Comparison of ENCODE assay signal across 22 cellular contexts in genomic region chr4:17690898-17691297, GRCh38.
"Had no signal": no experiment of that assay in that cellular context is flagged by ENCODE, and none has a peak within 500 bp of the region (broad histone marks: within the 10 kb centered on the region; RNA-seq: fewer than 3 reads in every experiment).

No MANE protein-coding gene starts in this region.

- H3K4me1 ChIP-seq: body of pancreas, foreskin keratinocyte, thyroid gland had no signal

- H3K4me1 Mint-ChIP-seq: activated naive CD8-positive, alpha-beta T cell treated with anti-CD3 and anti-CD28 coated beads, Interleukin-2, amount 10 ng/mL, durations not matched to agents 7 days and 5 days; mesothelial cell of epicardium had no signal

- H3K27ac Mint-ChIP-seq: activated CD4-positive, alpha-beta T cell treated with anti-CD3 and anti-CD28 coated beads, Interleukin-2, amount 10 ng/mL, durations not matched to agents 24 days and 14 days; activated CD8-positive, alpha-beta T cell treated with anti-CD3 and anti-CD28 coated beads for 36 hours; activated naive CD8-positive, alpha-beta T cell treated with anti-CD3 and anti-CD28 coated beads, Interleukin-2, amount 10 ng/mL, durations not matched to agents 7 days and 5 days; activated T-helper 2 cell treated with anti-CD3 and anti-CD28 coated beads, Interferon-gamma antibody, Interleukin-2, Interleukin-4, amounts not matched to agents 10 μg/mL and 5 μg/mL and 100 μg/mL, durations not matched to agents 14 hours and 24 hours and 36 hours; effector memory CD8-positive, alpha-beta T cell; mesothelial cell of epicardium; nephron had no signal

- H3K4me3 ChIP-seq: body of pancreas, thyroid gland had no signal

- DNase-seq: activated CD4-positive, alpha-beta T cell treated with anti-CD3 and anti-CD28 coated beads, Interleukin-2, amount 10 ng/mL, durations not matched to agents 24 days and 14 days; activated CD4-positive, CD25-positive, alpha-beta regulatory T cell; activated CD8-positive, alpha-beta T cell treated with anti-CD3 and anti-CD28 coated beads for 36 hours; activated naive CD4-positive, alpha-beta T cell treated with Interleukin-2 at 50 U/mL for 16 hours; activated naive CD8-positive, alpha-beta T cell treated with anti-CD3 and anti-CD28 coated beads, Interleukin-2, amount 10 ng/mL, durations not matched to agents 7 days and 5 days; activated T-cell treated with anti-CD3 and anti-CD28 coated beads, Interleukin-2, amount 50 U/mL, for 1 hour; amygdala; body of pancreas; caudate nucleus; effector memory CD8-positive, alpha-beta T cell; glutamatergic neuron; hippocampal formation; left cardiac atrium; posterior cingulate gyrus; stimulated activated CD4-positive, alpha-beta T cell treated with anti-CD3 and anti-CD28 coated beads, Interleukin-2, amount 100 ng/mL, for 24 hours; stimulated activated naive CD4-positive, alpha-beta T cell treated with Interleukin-2 at 50 U/mL for 16 hours; T-helper 9 cell; thyroid gland had no signal

- H3K27ac ChIP-seq: body of pancreas, foreskin keratinocyte, thyroid gland had no signal

- H3K4me3 Mint-ChIP-seq: activated CD4-positive, alpha-beta T cell treated with anti-CD3 and anti-CD28 coated beads, Interleukin-2, amount 10 ng/mL, durations not matched to agents 24 days and 14 days; activated CD8-positive, alpha-beta T cell treated with anti-CD3 and anti-CD28 coated beads for 36 hours; activated naive CD8-positive, alpha-beta T cell treated with anti-CD3 and anti-CD28 coated beads, Interleukin-2, amount 10 ng/mL, durations not matched to agents 7 days and 5 days; effector memory CD8-positive, alpha-beta T cell; mesothelial cell of epicardium; nephron had no signal

- H3K9me3 ChIP-seq: body of pancreas, thyroid gland had no signal

- H3K27me3 Mint-ChIP-seq: activated CD4-positive, alpha-beta T cell treated with anti-CD3 and anti-CD28 coated beads, Interleukin-2, amount 10 ng/mL, durations not matched to agents 24 days and 14 days; activated naive CD8-positive, alpha-beta T cell treated with anti-CD3 and anti-CD28 coated beads, Interleukin-2, amount 10 ng/mL, durations not matched to agents 7 days and 5 days had no signal

- H3K36me3 ChIP-seq: thyroid gland had no signal

- H3K9me3 Mint-ChIP-seq: activated CD4-positive, alpha-beta T cell treated with anti-CD3 and anti-CD28 coated beads, Interleukin-2, amount 10 ng/mL, durations not matched to agents 24 days and 14 days; activated CD8-positive, alpha-beta T cell treated with anti-CD3 and anti-CD28 coated beads for 36 hours; activated naive CD8-positive, alpha-beta T cell treated with anti-CD3 and anti-CD28 coated beads, Interleukin-2, amount 10 ng/mL, durations not matched to agents 7 days and 5 days; activated T-helper 2 cell treated with anti-CD3 and anti-CD28 coated beads, Interferon-gamma antibody, Interleukin-2, Interleukin-4, amounts not matched to agents 10 μg/mL and 5 μg/mL and 100 μg/mL, durations not matched to agents 14 hours and 24 hours and 36 hours; effector memory CD8-positive, alpha-beta T cell; mesothelial cell of epicardium; nephron had no signal

- H3K36me3 Mint-ChIP-seq: activated naive CD8-positive, alpha-beta T cell treated with anti-CD3 and anti-CD28 coated beads, Interleukin-2, amount 10 ng/mL, durations not matched to agents 7 days and 5 days; mesothelial cell of epicardium had no signal

- ATAC-seq: activated CD8-positive, alpha-beta T cell treated with anti-CD3 and anti-CD28 coated beads for 36 hours; body of pancreas; effector memory CD8-positive, alpha-beta T cell; foreskin keratinocyte; left cardiac atrium had no signal

- H3K27me3 ChIP-seq: body of pancreas, foreskin keratinocyte, thyroid gland had no signal
